Comparison of ENCODE assay signal across 8 cellular contexts in genomic region chr17:7560172-7561027, GRCh38. TPM values are rescaled to one million over a fixed set of nuclear protein-coding genes. Genes with fewer than 3 reads are reported as not detected.
DNase-seq lines count a peak whose midpoint lies in the region; FAIRE-seq and TF ChIP-seq lines count a peak whose summit lies in the region.

No MANE protein-coding gene starts in this region.

- H3K27me3 ChIP-seq in astrocyte (ENCODE audit: insufficient read depth, low read length) (no peaks in the 10 kb centered on the region), iPS-15b (ENCODE audit: control insufficient read depth, insufficient read depth, low read length) (no peaks in the 10 kb centered on the region), skeletal muscle satellite cell (ENCODE audit: control insufficient read depth, insufficient read depth, low read length) (no peaks in the 10 kb centered on the region)

- H3K4me1 ChIP-seq in astrocyte (ENCODE audit: insufficient read depth, low read length) (peaks cover 25% of the 10 kb centered on the region), iPS-15b (ENCODE audit: control insufficient read depth, insufficient read depth, low read length) (peaks cover 22% of the 10 kb centered on the region), skeletal muscle satellite cell (ENCODE audit: control insufficient read depth, insufficient read depth, low read length) (peaks cover 35% of the 10 kb centered on the region)

- TF ChIP-seq CTCF in RWPE1 (conservative IDR thresholded peaks at IDR 0.05; ENCODE audit: low read depth): no peak
- TF ChIP-seq CTCF in astrocyte (IDR thresholded peaks at IDR 0.05; ENCODE audit: insufficient read depth, low read depth, low read length): peak; percentile 64

- H3K27ac Mint-ChIP-seq in astrocyte (ENCODE audit: unreplicated experiment): peak overlapping the region; percentile 75

- H3K4me3 Mint-ChIP-seq in astrocyte (ENCODE audit: unreplicated experiment): peak overlapping the region; percentile 89

- H3K36me3 ChIP-seq in astrocyte (ENCODE audit: insufficient read depth, low read length) (peaks cover 10% of the 10 kb centered on the region), iPS-15b (ENCODE audit: control insufficient read depth, insufficient read depth, low read length) (peaks cover 22% of the 10 kb centered on the region), skeletal muscle satellite cell (ENCODE audit: insufficient read depth, low read length) (peaks cover 17% of the 10 kb centered on the region)

- H4K20me1 ChIP-seq in astrocyte (ENCODE audit: insufficient read depth, low read length): peaks cover 17% of the 10 kb centered on the region

- H3K4me3 ChIP-seq in astrocyte (ENCODE audit: insufficient read depth, low read depth, low read length): peak overlapping the region; percentile 88
- H3K4me3 ChIP-seq in iPS-15b (ENCODE audit: low read depth, low read length): peak overlapping the region; percentile 94
- H3K4me3 ChIP-seq in skeletal muscle satellite cell (ENCODE audit: low read length): peak overlapping the region; percentile 85

- H3K27ac ChIP-seq in RWPE1: peak overlapping the region; percentile 95
- H3K27ac ChIP-seq in astrocyte (ENCODE audit: low read depth, low read length): peak overlapping the region; percentile 17

- DNase-seq in activated T-cell treated with anti-CD3 and anti-CD28 coated beads for 24 hours (ENCODE audit: low read depth) (peak; percentile 54), activated T-cell treated with anti-CD3 and anti-CD28 coated beads for 4 hours (no peak), RWPE1 (ENCODE audit: low spot score) (no peak), astrocyte (ENCODE audit: low read depth) (peak; percentile 36), NCI-H2029 treated with DMSO at 0.1 percent for 48 hours (lab: John Stamatoyannopoulos, UW) (no peak), A172 (ENCODE audit: low spot score) (no peak)

- no peaks in the 10 kb centered on the region for H3K27me3 Mint-ChIP-seq in astrocyte (ENCODE audit: low read depth, unreplicated experiment)

- H3K9me3 ChIP-seq in astrocyte (ENCODE audit: insufficient read depth, low read depth, low read length) (no peaks in the 10 kb centered on the region), iPS-15b (ENCODE audit: control insufficient read depth, insufficient read depth, low read length) (no peaks in the 10 kb centered on the region), skeletal muscle satellite cell (replicated peaks; ENCODE audit: low read length) (no peaks in the 10 kb centered on the region)

- H3K4me2 ChIP-seq in astrocyte (ENCODE audit: low read length) (peak overlapping the region; percentile 100), skeletal muscle satellite cell (ENCODE audit: low read length) (peak overlapping the region; percentile 99)

- POLR2A ChIA-PET in RWPE1 (lab: Yijun Ruan, JAX; ENCODE audit: low non-redundant PET): interaction anchor here (0.5 to 1.4 kb wide), 8 partner anchors 45 to 204 kb away, joined by 3 to 10 read pairs (median 3); partner anchors contain the start of genes TMEM102 and TP53

- H2AFZ ChIP-seq in astrocyte (ENCODE audit: low read depth, low read length): peak overlapping the region; percentile 92

- FAIRE-seq in astrocyte (lab: Jason Lieb, UNC): no peak

- peaks cover 3% of the 10 kb centered on the region for H3K36me3 Mint-ChIP-seq in astrocyte (ENCODE audit: low read depth, unreplicated experiment)

- peaks cover 17% of the 10 kb centered on the region for H3K4me1 Mint-ChIP-seq in astrocyte (ENCODE audit: low read depth, unreplicated experiment)

- no peaks in the 10 kb centered on the region for H3K9me3 Mint-ChIP-seq in astrocyte (ENCODE audit: unreplicated experiment)

- H3K9ac ChIP-seq in astrocyte (ENCODE audit: low read length): peak overlapping the region; percentile 88
- H3K9ac ChIP-seq in iPS-15b (ENCODE audit: low read depth, low read length): peak overlapping the region; percentile 51
- H3K9ac ChIP-seq in skeletal muscle satellite cell (ENCODE audit: low read depth, low read length): peak overlapping the region; percentile 93

- H3K79me2 ChIP-seq in astrocyte (ENCODE audit: insufficient read depth, low read length): peaks cover 36% of the 10 kb centered on the region

- CTCF ChIA-PET in RWPE1 (lab: Yijun Ruan, JAX): interaction anchor here (0.6 to 3.1 kb wide), 20 partner anchors 12 to 235 kb away, joined by 3 to 28 read pairs (median 4); partner anchors contain the start of genes FGF11 and TNFSF12

RNA-seq across cellular contexts. Expression of gene SENP3, which starts 1.3 kb away (rescaled TPM):
- total RNA-seq in astrocyte: 51.4 and 58.7 TPM in 2 replicates
- total RNA-seq in skeletal muscle satellite cell (2012; rRNA removed): 73.3 and 90.0 TPM in 2 replicates
- 162 and 170 TPM in 2 replicates for total RNA-seq in A172 (2014; rRNA removed; shearing (Covaris generic))

RNA-seq across cellular contexts. Expression of gene TNFSF13, which starts 1.9 kb away (rescaled TPM):
- 0.43 and 0.93 TPM in 2 replicates for total RNA-seq in astrocyte
- 0.51 and 0.66 TPM in 2 replicates for total RNA-seq in skeletal muscle satellite cell (2012; rRNA removed)
- 3.7 and 4.1 TPM in 2 replicates for total RNA-seq in A172 (2014; rRNA removed; shearing (Covaris generic))

RNA-seq across cellular contexts. Expression of gene TNFSF12, which starts 11.5 kb away (rescaled TPM):
- 2.4 and 3.4 TPM in 2 replicates for total RNA-seq in astrocyte
- 3.3 and 6.1 TPM in 2 replicates for total RNA-seq in skeletal muscle satellite cell (2012; rRNA removed)
- total RNA-seq in A172 (2014; rRNA removed; shearing (Covaris generic)): 9.3 and 17.0 TPM in 2 replicates

RNA-seq across cellular contexts. Expression of gene CD68, which starts 19.0 kb away (rescaled TPM):
- 4.4 and 6.2 TPM in 2 replicates for total RNA-seq in astrocyte
- 17.5 and 19.2 TPM in 2 replicates for total RNA-seq in skeletal muscle satellite cell (2012; rRNA removed)
- total RNA-seq in A172 (2014; rRNA removed; shearing (Covaris generic)): 11.5 and 15.6 TPM in 2 replicates

RNA-seq across cellular contexts. Expression of gene MPDU1, which starts 23.3 kb away (rescaled TPM):
- 44.6 and 51.2 TPM in 2 replicates for total RNA-seq in astrocyte
- 124 and 175 TPM in 2 replicates for total RNA-seq in skeletal muscle satellite cell (2012; rRNA removed)
- 246 and 350 TPM in 2 replicates for total RNA-seq in A172 (2014; rRNA removed; shearing (Covaris generic))

Comparison
In these comparisons a context has a peak if more than half of its experiments do, and no peak if none do; other contexts are left out.
1. DNase-seq: peak in activated T-cell treated with anti-CD3 and anti-CD28 coated beads for 24 hours (single experiment) and astrocyte (single experiment); none in activated T-cell treated with anti-CD3 and anti-CD28 coated beads for 4 hours (single experiment), RWPE1 (single experiment), NCI-H2029 treated with DMSO at 0.1 percent for 48 hours (single experiment) and A172 (single experiment).
2. Peak in every context shown above with its lines, with median percentiles within 50 percentile points of each other: H3K4me3 ChIP-seq and H3K9ac ChIP-seq.